Comparison of ENCODE assay signal across 33 cellular contexts in the genomic region with DNA sequence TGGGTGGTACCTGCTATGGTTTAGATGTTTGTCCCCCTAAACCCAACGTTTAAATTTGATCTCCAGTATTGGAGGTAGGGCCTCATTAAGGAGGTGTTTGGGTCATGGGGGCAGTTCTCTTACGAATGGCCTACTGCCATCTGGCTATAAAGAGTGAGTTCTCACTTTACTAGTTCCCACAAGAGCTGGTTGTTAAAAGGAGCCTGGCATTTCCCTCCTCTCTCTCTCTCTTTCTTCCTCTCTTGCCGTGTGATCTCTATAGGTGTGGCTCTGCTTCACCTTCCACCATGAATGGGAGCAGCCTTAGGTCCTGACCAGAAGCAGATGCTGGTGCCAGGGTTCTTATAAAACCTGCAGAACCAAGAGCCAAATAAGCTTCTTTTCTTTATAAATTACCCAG.
"Had no signal": no experiment of that assay in that cellular context is flagged by ENCODE, and none has a peak within 500 bp of the region (broad histone marks: within the 10 kb centered on the region; RNA-seq: fewer than 3 reads in every experiment).

No MANE protein-coding gene starts in this region.

- DNase-seq: Karpas-422, Kasumi-1, MG63, MM.1S, MV-4-11, NCI-H1048, NCI-H1092, NCI-H1092 treated with DMSO at 0.1 percent for 48 hours, NCI-H1105, NCI-H1105 treated with DMSO at 0.1 percent for 48 hours, NCI-H1417, NCI-H1417 treated with DMSO at 0.1 percent for 48 hours, NCI-H1436, NCI-H1436 treated with DMSO at 0.1 percent for 48 hours, NCI-H146, NCI-H1694, NCI-H1694 treated with DMSO at 0.1 percent for 48 hours, NCI-H187, NCI-H187 treated with DMSO at 0.1 percent for 48 hours, NCI-H1930, NCI-H2029, NCI-H2029 treated with DMSO at 0.1 percent for 48 hours, NCI-H2081, NCI-H2081 treated with DMSO at 0.1 percent for 48 hours, NCI-H2107, NCI-H2171, NCI-H2171 treated with DMSO at 0.1 percent for 48 hours, NCI-H2227 treated with DMSO at 0.1 percent for 48 hours, NCI-H226, NCI-H345, NCI-H446, NCI-H446 treated with DMSO at 0.1 percent for 48 hours, NCI-H510A had no signal
